ENCODE assay signal across 1 cellular context in the genomic region with DNA sequence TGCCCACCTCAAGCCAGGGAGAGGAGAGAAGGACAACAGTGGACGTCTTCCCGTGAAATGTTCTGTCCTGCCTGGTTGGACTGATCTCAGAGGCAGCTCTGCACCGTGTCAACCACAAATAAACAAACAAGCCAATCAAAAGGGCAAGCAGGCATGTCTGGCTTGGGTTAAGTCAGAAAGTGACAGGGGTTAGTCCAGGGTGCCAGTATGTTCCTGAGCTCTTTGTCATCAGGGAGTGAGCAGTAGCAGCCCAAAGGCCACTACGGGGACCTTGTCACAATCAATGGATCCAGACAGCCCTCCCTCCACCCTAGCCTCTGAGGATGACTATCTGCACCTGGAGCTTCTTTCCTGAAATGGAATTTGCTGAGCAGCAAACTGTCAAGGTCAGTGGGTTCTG.
TF ChIP-seq lines count a peak whose summit lies in the region.

No MANE protein-coding gene starts in this region.

TF ChIP-seq in H1, 55 proteins besides CTCF, POLR2A, EP300 and RAD21 (continued from another document):
- TF ChIP-seq, protein P1, sequence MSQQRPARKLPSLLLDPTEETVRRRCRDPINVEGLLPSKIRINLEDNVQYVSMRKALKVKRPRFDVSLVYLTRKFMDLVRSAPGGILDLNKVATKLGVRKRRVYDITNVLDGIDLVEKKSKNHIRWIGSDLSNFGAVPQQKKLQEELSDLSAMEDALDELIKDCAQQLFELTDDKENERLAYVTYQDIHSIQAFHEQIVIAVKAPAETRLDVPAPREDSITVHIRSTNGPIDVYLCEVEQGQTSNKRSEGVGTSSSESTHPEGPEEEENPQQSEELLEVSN (IDR thresholded peaks at IDR 0.05): no peak
- TF ChIP-seq PHF8 (conservative IDR thresholded peaks at IDR 0.05; ENCODE audit: low read depth, low read length) (no peak), EGR1 (IDR thresholded peaks at IDR 0.05; ENCODE audit: borderline replicate concordance, low read depth, low read length) (no peak), CHD2 (IDR thresholded peaks at IDR 0.05; ENCODE audit: low read length) (no peak), CTBP2 (IDR thresholded peaks at IDR 0.05; ENCODE audit: borderline replicate concordance, insufficient read depth, insufficient read length, low read length) (no peak), MAFK (IDR thresholded peaks at IDR 0.05; ENCODE audit: low read depth, low read length) (no peak), KDM4A (IDR thresholded peaks at IDR 0.05; ENCODE audit: low read depth, low read length, severe bottlenecking) (no peak), CBX5 (IDR thresholded peaks at IDR 0.05; ENCODE audit: low read depth, low read length) (no peak), SIN3A (conservative IDR thresholded peaks at IDR 0.05 in 1 of 2, IDR thresholded peaks at IDR 0.05 in 1 of 2; ENCODE audit: low read depth in 1 of 2, low read length in 2 of 2) (no peak), CREB1 (IDR thresholded peaks at IDR 0.05) (no peak), TAF1 (IDR thresholded peaks at IDR 0.05; ENCODE audit: low read depth, low read length) (no peak), ZNF274 (IDR thresholded peaks at IDR 0.05; ENCODE audit: borderline replicate concordance, extremely low read depth, low read length) (no peak), SIRT6 (IDR thresholded peaks at IDR 0.05; ENCODE audit: low read length) (no peak)
- TF ChIP-seq, protein P2, sequence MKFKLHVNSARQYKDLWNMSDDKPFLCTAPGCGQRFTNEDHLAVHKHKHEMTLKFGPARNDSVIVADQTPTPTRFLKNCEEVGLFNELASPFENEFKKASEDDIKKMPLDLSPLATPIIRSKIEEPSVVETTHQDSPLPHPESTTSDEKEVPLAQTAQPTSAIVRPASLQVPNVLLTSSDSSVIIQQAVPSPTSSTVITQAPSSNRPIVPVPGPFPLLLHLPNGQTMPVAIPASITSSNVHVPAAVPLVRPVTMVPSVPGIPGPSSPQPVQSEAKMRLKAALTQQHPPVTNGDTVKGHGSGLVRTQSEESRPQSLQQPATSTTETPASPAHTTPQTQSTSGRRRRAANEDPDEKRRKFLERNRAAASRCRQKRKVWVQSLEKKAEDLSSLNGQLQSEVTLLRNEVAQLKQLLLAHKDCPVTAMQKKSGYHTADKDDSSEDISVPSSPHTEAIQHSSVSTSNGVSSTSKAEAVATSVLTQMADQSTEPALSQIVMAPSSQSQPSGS (IDR thresholded peaks at IDR 0.05; ENCODE audit: low read length): no peak
